Comparison of ENCODE assay signal across 10 cellular contexts in the genomic region with DNA sequence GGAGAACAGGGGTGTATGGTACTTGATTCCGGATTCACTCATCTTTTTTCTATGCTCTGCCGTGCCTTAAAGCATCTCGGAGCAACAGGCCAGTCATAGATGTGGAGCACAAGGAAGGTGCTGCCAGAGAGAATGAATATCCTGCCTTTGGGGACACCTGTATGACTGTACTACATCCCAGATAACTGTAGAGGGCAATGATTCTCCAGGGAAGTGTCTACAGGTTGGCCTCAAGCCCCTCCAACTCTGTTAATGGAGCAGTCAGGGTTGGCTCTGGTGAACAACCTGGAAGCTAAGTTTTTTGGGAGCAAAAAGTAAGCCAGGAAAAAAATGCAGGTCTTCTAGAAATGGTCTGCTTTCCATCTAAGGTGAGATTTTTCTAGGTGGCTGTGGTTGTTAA.
DNase-seq lines count a peak whose midpoint lies in the region; ATAC-seq and TF ChIP-seq lines count a peak whose summit lies in the region.
"Had no signal": no experiment of that assay in that cellular context is flagged by ENCODE, and none has a peak within 500 bp of the region (broad histone marks: within the 10 kb centered on the region; RNA-seq: fewer than 3 reads in every experiment).

No MANE protein-coding gene starts in this region.

- H3K27ac ChIP-seq in foreskin keratinocyte: no peak overlapping the region
- H3K27ac ChIP-seq: lower lobe of right lung, thyroid gland had no signal

- DNase-seq in DMS 273 treated with DMSO at 0.1 percent for 48 hours (lab: John Stamatoyannopoulos, UW) (peak; percentile 20), NB4 (ENCODE audit: low read depth) (peak; percentile 27), foreskin keratinocyte (no peak)
- no peak for DNase-seq in stimulated activated CD4-positive, alpha-beta T cell treated with anti-CD3 and anti-CD28 coated beads, Interleukin-1b, Interleukin-23, amount 100 ng/mL, for 48 hours
- DNase-seq: lower lobe of right lung, thyroid gland had no signal

- TF ChIP-seq CTCF in NB4 (IDR thresholded peaks at IDR 0.05; ENCODE audit: low read depth, low read length) (no peak), foreskin keratinocyte (conservative IDR thresholded peaks at IDR 0.05) (peak; percentile 53)

- H3K4me1 ChIP-seq in foreskin keratinocyte: peaks cover 4% of the 10 kb centered on the region

- H3K27me3 ChIP-seq in foreskin keratinocyte: no peaks in the 10 kb centered on the region
- H3K27me3 ChIP-seq: thyroid gland had no signal

- TF ChIP-seq POLR2A in NB4 (IDR thresholded peaks at IDR 0.05; ENCODE audit: extremely low read depth, insufficient read length): no peak

- ATAC-seq in GM21381 (IDR thresholded peaks at IDR 0.05; ENCODE audit: unreplicated experiment) (peak; percentile 78), foreskin keratinocyte (peak; percentile 25), HG02870 (IDR thresholded peaks at IDR 0.05; ENCODE audit: unreplicated experiment) (no peak), HG02571 (IDR thresholded peaks at IDR 0.05; ENCODE audit: unreplicated experiment) (no peak)
- ATAC-seq in activated CD4-positive, CD25-positive, alpha-beta regulatory T cell treated with anti-CD3 and anti-CD28 coated beads, Interleukin-2, amount 50 U/mL, for 24 hours: no peak

- no peak overlapping the region for H3K4me3 ChIP-seq in NB4 (ENCODE audit: low read depth, low read length)
- H3K4me3 ChIP-seq: lower lobe of right lung, thyroid gland had no signal

Comparison
In these comparisons a context has a peak if more than half of its experiments do, and no peak if none do; other contexts are left out.
1. DNase-seq: peak in DMS 273 treated with DMSO at 0.1 percent for 48 hours (single experiment) and NB4 (single experiment); none in foreskin keratinocyte (0 of 2) and stimulated activated CD4-positive, alpha-beta T cell treated with anti-CD3 and anti-CD28 coated beads, Interleukin-1b, Interleukin-23, amount 100 ng/mL, for 48 hours (single experiment).
2. ATAC-seq: peak in GM21381 (single experiment) and foreskin keratinocyte (single experiment); none in HG02870 (single experiment), activated CD4-positive, CD25-positive, alpha-beta regulatory T cell treated with anti-CD3 and anti-CD28 coated beads, Interleukin-2, amount 50 U/mL, for 24 hours (0 of 2) and HG02571 (single experiment).